ENCODE assay signal across 13 cellular contexts in the genomic region with DNA sequence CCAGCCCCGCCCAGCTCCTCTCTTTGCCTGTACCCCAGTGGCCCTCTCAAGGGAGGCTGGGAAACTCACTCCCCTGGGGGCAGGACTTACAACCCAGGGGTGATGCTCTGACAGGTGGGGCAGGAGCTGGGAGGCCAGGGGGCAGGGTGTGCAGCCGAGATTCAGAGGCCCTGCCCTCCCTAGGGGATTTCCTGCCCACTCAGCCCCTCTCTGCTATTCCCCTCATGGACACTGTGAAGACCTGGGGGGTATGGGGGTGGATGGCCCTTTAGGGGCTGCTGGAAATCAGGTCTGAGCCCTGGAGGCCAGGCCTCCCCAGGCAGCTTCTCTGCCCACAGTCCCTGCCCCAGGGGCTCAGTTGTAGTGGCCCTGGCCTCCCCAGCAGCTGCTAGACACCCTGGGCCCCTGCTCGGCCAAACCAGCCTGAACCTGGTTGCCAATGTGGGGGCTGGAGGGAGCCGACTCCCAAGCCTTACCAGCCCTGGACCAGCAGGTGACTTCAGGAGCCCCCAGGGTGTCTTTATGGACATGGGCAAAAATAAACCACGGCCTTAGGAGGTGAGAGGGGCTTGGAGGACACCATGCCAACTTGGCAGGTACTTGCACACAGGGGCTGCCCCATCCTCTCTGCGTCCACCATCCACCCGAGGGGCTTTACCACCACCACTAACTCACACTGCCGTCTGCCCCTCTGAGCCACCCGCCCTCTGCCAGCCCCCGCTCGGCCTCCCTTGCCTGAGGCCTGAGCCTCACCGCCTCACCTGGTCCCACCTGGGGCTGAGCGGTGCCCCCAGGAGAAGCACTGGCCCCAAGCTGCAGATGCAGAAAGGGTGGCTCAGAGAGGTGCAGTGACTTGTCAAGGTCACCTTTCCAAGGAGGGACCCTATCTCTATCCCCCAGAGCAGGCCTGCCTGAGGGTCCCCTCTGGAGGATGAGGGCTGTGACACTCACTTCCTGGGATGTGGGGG. TPM values are rescaled to one million over a fixed set of nuclear protein-coding genes. Genes with fewer than 3 reads are reported as not detected.
DNase-seq lines count a peak whose midpoint lies in the region; ATAC-seq and TF ChIP-seq lines count a peak whose summit lies in the region.
"Had no signal": no experiment of that assay in that cellular context is flagged by ENCODE, and none has a peak within 500 bp of the region (broad histone marks: within the 10 kb centered on the region; RNA-seq: fewer than 3 reads in every experiment).

No MANE protein-coding gene starts in this region.

- H3K36me3 ChIP-seq in CD4-positive, CD25-positive, alpha-beta regulatory T cell (ENCODE audit: control insufficient read depth, insufficient read depth, low read length): no peaks in the 10 kb centered on the region
- H3K36me3 ChIP-seq in RWPE2 (ENCODE audit: low read depth): peaks cover 16% of the 10 kb centered on the region
- no peaks in the 10 kb centered on the region for H3K36me3 ChIP-seq in left lung

- intact Hi-C loops in left lung (cut with DNase I): no loop called here

- H3K36me3 Mint-ChIP-seq in CD4-positive, CD25-positive, alpha-beta regulatory T cell: no peaks in the 10 kb centered on the region
- no peaks in the 10 kb centered on the region for H3K36me3 Mint-ChIP-seq in naive thymus-derived CD8-positive, alpha-beta T cell

- peaks cover 23% of the 10 kb centered on the region for H3K27me3 Mint-ChIP-seq in CD4-positive, CD25-positive, alpha-beta regulatory T cell
- peaks cover 7 to 30% (median 13%) of the 10 kb centered on the region in 5 donors for H3K27me3 Mint-ChIP-seq in naive thymus-derived CD8-positive, alpha-beta T cell

- H3K27ac Mint-ChIP-seq in CD4-positive, CD25-positive, alpha-beta regulatory T cell: peak overlapping the region in 2 of 3 donors; percentile 38 to 52
- peak overlapping the region in 1 of 10 donors; percentile 48 for H3K27ac Mint-ChIP-seq in naive thymus-derived CD8-positive, alpha-beta T cell
- H3K27ac Mint-ChIP-seq: activated B cell treated with CpG ODN at 0.5 μM for 24 hours had no signal

- H3K27ac ChIP-seq in 22Rv1 (peak overlapping the region; percentile 79), RWPE2 (ENCODE audit: poor library complexity, severe bottlenecking) (peak overlapping the region; percentile 93), left lung (no peak overlapping the region)
- no peak overlapping the region for H3K27ac ChIP-seq in CD4-positive, CD25-positive, alpha-beta regulatory T cell (ENCODE audit: insufficient read depth, low read length, poor library complexity, severe bottlenecking)

- peaks cover 40% of the 10 kb centered on the region for H3K4me1 ChIP-seq in CD4-positive, CD25-positive, alpha-beta regulatory T cell (ENCODE audit: control insufficient read depth, insufficient read depth, low read length, poor library complexity, severe bottlenecking)
- peaks cover 18% of the 10 kb centered on the region for H3K4me1 ChIP-seq in RWPE2 (ENCODE audit: insufficient read depth, poor library complexity, severe bottlenecking)
- H3K4me1 ChIP-seq in left lung: peaks cover 0 to 63% of the 10 kb centered on the region in 2 donors

- no peak for DNase-seq in CD4-positive, CD25-positive, alpha-beta regulatory T cell
- DNase-seq in RWPE2 (ENCODE audit: low spot score): no peak
- DNase-seq in left lung: peak; percentile 34 to 76
- no peak for DNase-seq in stimulated activated CD8-positive, alpha-beta memory T cell treated with anti-CD3 and anti-CD28 coated beads, Interleukin-4, amount 100 ng/mL, for 48 hours
- no peak for DNase-seq in naive thymus-derived CD8-positive, alpha-beta T cell
- no peak for DNase-seq in KBM-7
- DNase-seq: activated B cell treated with CpG ODN at 0.5 μM for 24 hours; foreskin melanocyte; mesendoderm; NCI-H1417 treated with DMSO at 0.1 percent for 48 hours; stimulated activated naive CD4-positive, alpha-beta T cell treated with Interleukin-2 at 50 U/mL for 16 hours had no signal

- in situ Hi-C loops in KBM-7 (cut with MboI; ENCODE audit: low pct_unique_long_range_greater_than_20kb, low sequenced_read_pairs): no loop called here

- no peak for ATAC-seq in CD4-positive, CD25-positive, alpha-beta regulatory T cell (ENCODE audit: low read depth in 2 of 2)
- ATAC-seq in RWPE2 (ENCODE audit: low read depth) (no peak), left lung (no peak), HG02938 (IDR thresholded peaks at IDR 0.05; ENCODE audit: unreplicated experiment) (no peak)
- ATAC-seq in naive thymus-derived CD8-positive, alpha-beta T cell: no peak

- H3K4me3 Mint-ChIP-seq in CD4-positive, CD25-positive, alpha-beta regulatory T cell: peak overlapping the region in 1 of 4 donors; percentile 61
- H3K4me3 Mint-ChIP-seq in naive thymus-derived CD8-positive, alpha-beta T cell: no peak overlapping the region
- H3K4me3 Mint-ChIP-seq: activated B cell treated with CpG ODN at 0.5 μM for 24 hours had no signal

- peaks cover 0 to 5% (median 1%) of the 10 kb centered on the region in 7 donors for H3K9me3 Mint-ChIP-seq in CD4-positive, CD25-positive, alpha-beta regulatory T cell
- peaks cover 0 to 3% (median 1%) of the 10 kb centered on the region in 9 donors for H3K9me3 Mint-ChIP-seq in naive thymus-derived CD8-positive, alpha-beta T cell
- H3K9me3 Mint-ChIP-seq: activated B cell treated with CpG ODN at 0.5 μM for 24 hours had no signal

- no peak overlapping the region for H3K4me3 ChIP-seq in CD4-positive, CD25-positive, alpha-beta regulatory T cell (ENCODE audit: low read depth, low read length)
- H3K4me3 ChIP-seq in RWPE2 (ENCODE audit: severe bottlenecking) (no peak overlapping the region), left lung (no peak overlapping the region)

- POLR2A ChIA-PET in naive thymus-derived CD8-positive, alpha-beta T cell (lab: Charles Lee): interaction anchor here (1.6 kb wide), 1 partner anchor 8 kb away, joined by 4 read pairs; no protein-coding TSS in a partner anchor

- no peaks in the 10 kb centered on the region for H3K27me3 ChIP-seq in CD4-positive, CD25-positive, alpha-beta regulatory T cell (ENCODE audit: control insufficient read depth, insufficient read depth, low read length)
- H3K27me3 ChIP-seq in RWPE2 (ENCODE audit: insufficient read depth, poor library complexity, severe bottlenecking) (no peaks in the 10 kb centered on the region), left lung (peaks cover 0 to 42% of the 10 kb centered on the region in 2 donors)

- no peaks in the 10 kb centered on the region for H3K9me3 ChIP-seq in CD4-positive, CD25-positive, alpha-beta regulatory T cell (ENCODE audit: control insufficient read depth in 2 of 2, low read length in 2 of 2)
- H3K9me3 ChIP-seq in RWPE2 (ENCODE audit: severe bottlenecking): no peaks in the 10 kb centered on the region
- H3K9me3 ChIP-seq in left lung: no peaks in the 10 kb centered on the region

- H3K4me1 Mint-ChIP-seq in CD4-positive, CD25-positive, alpha-beta regulatory T cell: peaks cover 0 to 31% (median 5%) of the 10 kb centered on the region in 4 donors
- H3K4me1 Mint-ChIP-seq in naive thymus-derived CD8-positive, alpha-beta T cell: peaks cover 9 to 26% (median 22%) of the 10 kb centered on the region in 4 donors

- TF ChIP-seq CTCF in 22Rv1 (IDR thresholded peaks at IDR 0.05) (no peak), RWPE2 (IDR thresholded peaks at IDR 0.05; ENCODE audit: poor library complexity, severe bottlenecking) (no peak), left lung (IDR thresholded peaks at IDR 0.05) (no peak)

RNA-seq across cellular contexts. Expression of a gene that starts 2.8 kb away (rescaled TPM):
- 1.3 TPM for total RNA-seq in CD4-positive, CD25-positive, alpha-beta regulatory T cell
- polyA plus RNA-seq in CD4-positive, CD25-positive, alpha-beta regulatory T cell: 1 to 10 TPM; 1.1 to 3.4 (median 1.4) TPM
- 10 to 100 TPM; 28.3 to 50.0 TPM for total RNA-seq in left lung
- under 1 TPM; 0.69 to 0.83 TPM for total RNA-seq in naive thymus-derived CD8-positive, alpha-beta T cell
- not detected for polyA plus RNA-seq in naive thymus-derived CD8-positive, alpha-beta T cell

RNA-seq across cellular contexts. Expression of a gene that starts 46.5 kb away (rescaled TPM):
- total RNA-seq in CD4-positive, CD25-positive, alpha-beta regulatory T cell: 4.1 TPM
- 1 to 10 TPM; 1.1 to 1.3 (median 1.2) TPM for polyA plus RNA-seq in CD4-positive, CD25-positive, alpha-beta regulatory T cell
- total RNA-seq in left lung: 10 to 100 TPM; 18.0 to 31.7 TPM
- 1 to 10 TPM; 3.6 to 4.4 TPM for total RNA-seq in naive thymus-derived CD8-positive, alpha-beta T cell
- polyA plus RNA-seq in naive thymus-derived CD8-positive, alpha-beta T cell: under 1 TPM in 2 of 3 donors, not detected in 1; 0.27 to 0.34 TPM

Comparison
In these comparisons a context has a peak if more than half of its experiments do, and no peak if none do; other contexts are left out.
1. H3K27ac ChIP-seq: peak in 22Rv1 (single experiment) and RWPE2 (single experiment); none in CD4-positive, CD25-positive, alpha-beta regulatory T cell (single experiment) and left lung (0 of 2).
2. DNase-seq: peak in left lung (2 of 2); none in CD4-positive, CD25-positive, alpha-beta regulatory T cell (0 of 3), RWPE2 (single experiment), stimulated activated CD8-positive, alpha-beta memory T cell treated with anti-CD3 and anti-CD28 coated beads, Interleukin-4, amount 100 ng/mL, for 48 hours (single experiment), naive thymus-derived CD8-positive, alpha-beta T cell (0 of 10) and KBM-7 (single experiment).
3. RNA of a gene that starts 2.8 kb away (total RNA-seq): 28.3 to 50.0 TPM in left lung; 1.3 TPM in CD4-positive, CD25-positive, alpha-beta regulatory T cell (single experiment) and 0.69 to 0.83 TPM in naive thymus-derived CD8-positive, alpha-beta T cell; every median in the first group is over 10 times any median in the second.